ENCODE assay signal across 21 cellular contexts in genomic region chr21:38843806-38844479, GRCh38. TPM values are rescaled to one million over a fixed set of nuclear protein-coding genes. Genes with fewer than 3 reads are reported as not detected.
DNase-seq lines count a peak whose midpoint lies in the region; ATAC-seq and TF ChIP-seq lines count a peak whose summit lies in the region.
"Had no signal": no experiment of that assay in that cellular context is flagged by ENCODE, and none has a peak within 500 bp of the region (broad histone marks: within the 10 kb centered on the region; RNA-seq: fewer than 3 reads in every experiment).

No MANE protein-coding gene starts in this region.

- H4K5ac ChIP-seq in IMR-90 (ENCODE audit: low read depth, low read length): no peak overlapping the region; the same call in 1 of the 2 replicates

- peak overlapping the region; percentile 33; the same call in 1 of the 2 replicates for H3K18ac ChIP-seq in IMR-90 (ENCODE audit: low read depth, low read length)

- CTCF ChIA-PET in IMR-90 (lab: Yijun Ruan, JAX): no interaction called here

- no peak overlapping the region; the same call in 1 of the 2 replicates for H2BK120ac ChIP-seq in IMR-90 (ENCODE audit: low read depth, low read length)

- peak overlapping the region; percentile 20; the same call in 1 of the 2 replicates for H3K4me2 ChIP-seq in IMR-90 (ENCODE audit: low read depth, low read length)
- H3K4me2 ChIP-seq: BLaER1 treated with 17β-estradiol and CSF1 and Interleukin-3, amounts not matched to agents 10 nM and 100 nM had no signal

- no peak overlapping the region for H3K27ac ChIP-seq in IMR-90 (ENCODE audit: insufficient read depth, low read length)
- peak overlapping the region; percentile 71 for H3K27ac ChIP-seq in brain microvascular endothelial cell
- no peak overlapping the region for H3K27ac ChIP-seq in Peyer's patch
- H3K27ac ChIP-seq: BLaER1 treated with 17β-estradiol and CSF1 and Interleukin-3, amounts not matched to agents 10 nM and 100 nM had no signal

- H3K56ac ChIP-seq in IMR-90 (ENCODE audit: extremely low read depth, insufficient read depth, low read length): no peak overlapping the region

- no peaks in the 10 kb centered on the region for H4K20me1 ChIP-seq in IMR-90 (ENCODE audit: insufficient read depth, low read length)
- H4K20me1 ChIP-seq: BLaER1 treated with 17β-estradiol and CSF1 and Interleukin-3, amounts not matched to agents 10 nM and 100 nM had no signal

- in situ Hi-C loops in IMR-90 (cut with MboI; ENCODE audit: low sequenced_read_pairs): no loop called here
- in situ Hi-C loops in brain microvascular endothelial cell (cut with HindIII; ENCODE audit: low pct_ligation_motif_present, low sequenced_read_pairs): no loop called here

- peak overlapping the region in 1 of 2 experiments; percentile 6; a peak in 1 of 4 replicates for H4K8ac ChIP-seq in IMR-90 (ENCODE audit: low read depth in 2 of 2, low read length in 2 of 2)

- no CpG with 5 or more reads among the region's 4 CpGs for WGBS in IMR-90 (ENCODE audit: extremely low coverage in 2 of 2, insufficient read length in 1 of 2), 2 experiments

- DNase-seq in IMR-90 (peak; percentile 86), brain microvascular endothelial cell (peak; percentile 89), fibroblast of the aortic adventitia (ENCODE audit: low read depth) (peak; percentile 83), stromal cell of bone marrow (ENCODE audit: low read depth) (peak; percentile 54), putamen (ENCODE audit: low spot score) (no peak), Peyer's patch (no peak), NCI-H524 treated with DMSO at 0.1 percent for 48 hours (lab: John Stamatoyannopoulos, UW) (no peak)
- DNase-seq: activated CD4-positive, alpha-beta memory T cell treated with anti-CD3 and anti-CD28 coated beads for 36 hours; activated naive CD4-positive, alpha-beta T cell treated with anti-CD3 and anti-CD28 coated beads, Interleukin-2, amount 50 U/mL, for 16 hours; activated T-cell treated with anti-CD3 and anti-CD28 coated beads, Interleukin-2, amount 50 U/mL, for 24 hours; central memory CD4-positive, alpha-beta T cell; DMS153; endodermal cell; glutamatergic neuron; NCI-H1436 treated with DMSO at 0.1 percent for 48 hours; NCI-H345; RPMI8226; stimulated activated naive CD4-positive, alpha-beta T cell had no signal

- H2BK20ac ChIP-seq in IMR-90 (ENCODE audit: low read depth, low read length): no peak overlapping the region

- peak; percentile 72 for ATAC-seq in IMR-90 (ENCODE audit: low read depth)
- ATAC-seq: natural killer cell treated with Interleukin-12 subunit alpha and Interleukin-12 subunit beta and Interleukin-15 and Interleukin-18, amount 100 ng/mL, for 72 hours had no signal

- H3K9ac ChIP-seq in IMR-90 (ENCODE audit: low read depth, low read length): no peak overlapping the region
- H3K9ac ChIP-seq: BLaER1 treated with 17β-estradiol and CSF1 and Interleukin-3, amounts not matched to agents 10 nM and 100 nM had no signal

- dilution Hi-C loops in IMR-90 (cut with HindIII; ENCODE audit: low sequenced_read_pairs, unreplicated experiment): no loop called here

- H4K91ac ChIP-seq in IMR-90 (ENCODE audit: insufficient read depth, low read depth, low read length): no peak overlapping the region

- peaks cover 10% of the 10 kb centered on the region for H3K9me1 ChIP-seq in IMR-90 (ENCODE audit: insufficient read depth, low read length)

- TF ChIP-seq RAD21 in IMR-90 (IDR thresholded peaks at IDR 0.05; ENCODE audit: low read length): no peak

- H2BK5ac ChIP-seq in IMR-90 (ENCODE audit: low read depth, low read length, poor library complexity, severe bottlenecking): peak overlapping the region; percentile 70

- H3K27me3 ChIP-seq in IMR-90 (ENCODE audit: control insufficient read depth, insufficient read depth, low read length) (no peaks in the 10 kb centered on the region), brain microvascular endothelial cell (replicated peaks) (no peaks in the 10 kb centered on the region), Peyer's patch (no peaks in the 10 kb centered on the region)
- H3K27me3 ChIP-seq: BLaER1 treated with 17β-estradiol and CSF1 and Interleukin-3, amounts not matched to agents 10 nM and 100 nM had no signal

- intact Hi-C loops in IMR-90 (cut with micrococcal nuclease): no loop called here

- peak overlapping the region; percentile 15; the same call in 1 of the 3 replicates for H2BK15ac ChIP-seq in IMR-90 (ENCODE audit: low read depth, low read length)

- no peak for TF ChIP-seq POLR2A in IMR-90 (IDR thresholded peaks at IDR 0.05; ENCODE audit: low read depth, low read length)
- TF ChIP-seq POLR2A in Peyer's patch (IDR thresholded peaks at IDR 0.05): no peak

- H2AFZ ChIP-seq in IMR-90 (replicated peaks; ENCODE audit: low read length, poor library complexity): no peak overlapping the region

- H2AK9ac ChIP-seq in IMR-90 (replicated peaks; ENCODE audit: low read depth, low read length, poor library complexity): no peak overlapping the region

- TF ChIP-seq CTCF in IMR-90 (conservative IDR thresholded peaks at IDR 0.05; ENCODE audit: low read depth, low read length) (no peak), brain microvascular endothelial cell (IDR thresholded peaks at IDR 0.05; ENCODE audit: low read depth, low read length, missing control alignments) (no peak), fibroblast of the aortic adventitia (IDR thresholded peaks at IDR 0.05; ENCODE audit: insufficient read depth, low read length) (no peak), Peyer's patch (IDR thresholded peaks at IDR 0.05) (no peak)

- BruUV-seq in IMR-90 (replicated peaks; lab: Mats Ljungman, UMichigan): no TSS peak

- H3K14ac ChIP-seq in IMR-90 (replicated peaks; ENCODE audit: low read depth, low read length): no peak overlapping the region; the same call in 1 of the 2 replicates

- H3K36me3 ChIP-seq in IMR-90 (ENCODE audit: control insufficient read depth, insufficient read depth, low read length) (no peaks in the 10 kb centered on the region), brain microvascular endothelial cell (replicated peaks) (no peaks in the 10 kb centered on the region), Peyer's patch (no peaks in the 10 kb centered on the region)
- H3K36me3 ChIP-seq: BLaER1 treated with 17β-estradiol and CSF1 and Interleukin-3, amounts not matched to agents 10 nM and 100 nM; HAP-1 had no signal

- H3K4me3 ChIP-seq in IMR-90 (ENCODE audit: insufficient read depth, low read depth, low read length) (no peak overlapping the region), brain microvascular endothelial cell (ENCODE audit: low read depth, low read length) (no peak overlapping the region), fibroblast of the aortic adventitia (ENCODE audit: low read depth, low read length) (no peak overlapping the region), Peyer's patch (no peak overlapping the region)
- H3K4me3 ChIP-seq: BLaER1 treated with 17β-estradiol and CSF1 and Interleukin-3, amounts not matched to agents 10 nM and 100 nM; HAP-1 had no signal

- H3K4me1 ChIP-seq in IMR-90 (ENCODE audit: control insufficient read depth, insufficient read depth, low read length) (peaks cover 12% of the 10 kb centered on the region), Peyer's patch (no peaks in the 10 kb centered on the region)
- H3K4me1 ChIP-seq: HAP-1 had no signal

- peak overlapping the region; percentile 11; the same call in 1 of the 2 replicates for H3K23ac ChIP-seq in IMR-90 (ENCODE audit: low read depth, low read length)

- peaks cover 2% of the 10 kb centered on the region for H3K9me3 ChIP-seq in IMR-90 (ENCODE audit: control insufficient read depth, insufficient read depth, low read length)
- no peaks in the 10 kb centered on the region for H3K9me3 ChIP-seq in Peyer's patch
- H3K9me3 ChIP-seq: HAP-1 had no signal

- H2AK5ac ChIP-seq in IMR-90 (ENCODE audit: low read depth, low read length): no peak overlapping the region

- POLR2A ChIA-PET in IMR-90 (lab: Charles Lee; ENCODE audit: unreplicated experiment): no interaction called here

- H3K79me1 ChIP-seq in IMR-90 (ENCODE audit: low read depth in 1 of 2, low read length in 2 of 2): no peaks in the 10 kb centered on the region

- peak overlapping the region; percentile 26; the same call in 1 of the 2 replicates for H3K4ac ChIP-seq in IMR-90 (ENCODE audit: low read depth, low read length)

TF ChIP-seq in IMR-90, 13 proteins besides CTCF, POLR2A, EP300 and RAD21 (continues in another document):
- TF ChIP-seq RCOR1 (IDR thresholded peaks at IDR 0.05; ENCODE audit: insufficient replicate concordance, low read length) (no peak), USF2 (IDR thresholded peaks at IDR 0.05; ENCODE audit: low read depth, low read length) (no peak), MXI1 (IDR thresholded peaks at IDR 0.05; ENCODE audit: borderline replicate concordance, low read depth, low read length) (no peak), RFX5 (IDR thresholded peaks at IDR 0.05; ENCODE audit: low read depth, low read length) (no peak), ELK1 (IDR thresholded peaks at IDR 0.05; ENCODE audit: borderline replicate concordance, low read depth, low read length) (no peak), BHLHE40 (IDR thresholded peaks at IDR 0.05; ENCODE audit: low read depth, low read length) (no peak), MAZ (IDR thresholded peaks at IDR 0.05; ENCODE audit: borderline replicate concordance, low read depth, low read length) (no peak), FOS (IDR thresholded peaks at IDR 0.05; ENCODE audit: low read depth, low read length) (no peak), SMC3 (IDR thresholded peaks at IDR 0.05; ENCODE audit: low read depth, low read length) (no peak)

RNA-seq across cellular contexts. Expression of gene ETS2, which starts 38.2 kb away (rescaled TPM):
- 20.6 and 21.7 TPM in 2 replicates for total RNA-seq in IMR-90 (2012; rRNA removed)
- polyA plus RNA-seq in IMR-90 (2012; rRNA removed): 21.3 and 22.8 TPM in 2 replicates
- 18.3 and 18.4 TPM in 2 replicates for polyA plus RNA-seq in IMR-90 (2012; cell fraction: cytosol; rRNA removed)
- polyA plus RNA-seq in IMR-90 (2012; cell fraction: nucleus; rRNA removed; ENCODE audit: low replicate concordance): 42.7 and 92.6 TPM in 2 replicates
- total RNA-seq in fibroblast of the aortic adventitia (ENCODE audit: low replicate concordance): 7.5 and 62.6 TPM in 2 replicates
- total RNA-seq in Peyer's patch: 100 to 1,000 TPM; 127 to 186 (median 147) TPM

Comparison
In these comparisons a context has a peak if more than half of its experiments do, and no peak if none do; other contexts are left out.
1. DNase-seq: peak in IMR-90 (single experiment), brain microvascular endothelial cell (single experiment), fibroblast of the aortic adventitia (single experiment) and stromal cell of bone marrow (single experiment); none in putamen (single experiment), Peyer's patch (0 of 3) and NCI-H524 treated with DMSO at 0.1 percent for 48 hours (single experiment).